Comparison of ENCODE assay signal across 1 cellular context in the genomic region with DNA sequence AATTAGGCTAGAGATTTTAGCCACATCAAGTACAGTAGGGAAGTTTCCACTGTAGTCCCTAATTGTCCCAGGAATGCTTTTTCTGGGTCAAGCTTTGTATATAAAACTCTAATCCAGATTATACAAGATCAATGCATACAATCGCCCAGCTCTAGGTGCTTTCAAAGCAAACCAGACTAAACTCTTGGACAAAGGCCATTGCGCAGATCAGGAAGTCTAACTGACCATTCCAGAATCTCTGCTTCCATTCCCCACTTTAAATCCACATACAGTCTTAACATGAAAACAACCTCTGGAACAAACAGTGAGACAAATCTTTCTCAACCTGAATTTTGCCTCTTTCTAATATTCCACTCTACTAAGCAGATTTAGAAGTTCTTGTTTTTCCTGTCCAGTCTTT.
TF ChIP-seq lines count a peak whose summit lies in the region.

No MANE protein-coding gene starts in this region.

TF ChIP-seq in endothelial cell of umbilical vein, 7 proteins besides CTCF, POLR2A, EP300 and RAD21 (continued from another document):
- TF ChIP-seq MYC (IDR thresholded peaks at IDR 0.05; ENCODE audit: low read depth, low read length) (no peak), JUN (IDR thresholded peaks at IDR 0.05; ENCODE audit: borderline replicate concordance, insufficient read depth, insufficient read length, low read depth) (no peak), POLR2AphosphoS5 (IDR thresholded peaks at IDR 0.05; ENCODE audit: insufficient read depth, low read depth, low read length) (no peak)
